Comparison of ENCODE assay signal across 9 cellular contexts in genomic region chr12:116455540-116456306, GRCh38.
DNase-seq lines count a peak whose midpoint lies in the region; ATAC-seq, FAIRE-seq and TF ChIP-seq lines count a peak whose summit lies in the region.
"Had no signal": no experiment of that assay in that cellular context is flagged by ENCODE, and none has a peak within 500 bp of the region (broad histone marks: within the 10 kb centered on the region; RNA-seq: fewer than 3 reads in every experiment).

No MANE protein-coding gene starts in this region.

- peak overlapping the region in 1 of 2 donors; percentile 35 for H3K9ac ChIP-seq in kidney (ENCODE audit: low read length in 2 of 2)

- ATAC-seq in stimulated activated naive B cell treated with anti-CD40 and anti-IgM and Interleukin-4, amounts not matched to agents 10 μg/mL and 1 μg/mL and 100 μg/mL, for 72 hours (replicated peaks), result no peak
- ATAC-seq in HG03439 (IDR thresholded peaks at IDR 0.05; ENCODE audit: unreplicated experiment), result no peak
- no peak for ATAC-seq in GM21515 (IDR thresholded peaks at IDR 0.05; ENCODE audit: unreplicated experiment)

- H3K9me3 ChIP-seq in kidney (ENCODE audit: control insufficient read depth in 1 of 2, low read length in 2 of 2), result no peaks in the 10 kb centered on the region

- H3K27ac ChIP-seq in kidney (ENCODE audit: low read depth in 2 of 2, low read length in 2 of 2), result peak overlapping the region; percentile 67
- H3K27ac ChIP-seq: 22Rv1 had no signal

- H3K27ac Mint-ChIP-seq in stimulated activated naive B cell treated with anti-CD40 and anti-IgM and Interleukin-4, amounts not matched to agents 10 μg/mL and 1 μg/mL and 100 μg/mL, for 72 hours, result peak overlapping the region; percentile 6

- H3K9me3 Mint-ChIP-seq in stimulated activated naive B cell treated with anti-CD40 and anti-IgM and Interleukin-4, amounts not matched to agents 10 μg/mL and 1 μg/mL and 100 μg/mL, for 72 hours, result no peaks in the 10 kb centered on the region

- H3K4me3 ChIP-seq in astrocyte of the spinal cord (ENCODE audit: low read depth, low read length) (no peak overlapping the region), kidney (ENCODE audit: low read length in 2 of 2) (peak overlapping the region in 1 of 2 donors; percentile 15)

- FAIRE-seq in kidney (lab: Jason Lieb, UNC), result peak; percentile 50

- H3K36me3 ChIP-seq in kidney (ENCODE audit: control insufficient read depth in 1 of 2, insufficient read depth in 2 of 2, low read length in 2 of 2), result no peaks in the 10 kb centered on the region

- peaks cover 16 to 19% of the 10 kb centered on the region in 2 donors for H3K27me3 Mint-ChIP-seq in stimulated activated naive B cell treated with anti-CD40 and anti-IgM and Interleukin-4, amounts not matched to agents 10 μg/mL and 1 μg/mL and 100 μg/mL, for 72 hours

- in situ Hi-C loops in astrocyte of the spinal cord (cut with HindIII; ENCODE audit: low sequenced_read_pairs), result no loop called here

- DNase-seq in DMS 273 (lab: John Stamatoyannopoulos, UW; ENCODE audit: unreplicated experiment) (peak; percentile 16), DMS 273 treated with DMSO at 0.1 percent for 48 hours (lab: John Stamatoyannopoulos, UW) (no peak), astrocyte of the spinal cord (ENCODE audit: low read depth, low spot score) (peak; percentile 97), kidney (peak; percentile 84), HUDEP-2 (lab: John Stamatoyannopoulos, UW; ENCODE audit: unreplicated experiment in 76 of 76) (no peak)
- no peak for DNase-seq in stimulated activated naive B cell treated with anti-CD40 and anti-IgM and Interleukin-4, amounts not matched to agents 10 μg/mL and 1 μg/mL and 100 μg/mL, for 72 hours

- intact Hi-C loops in kidney (cut with DNase I), result no loop called here

- peaks cover 10 to 12% of the 10 kb centered on the region in 2 donors for H3K4me1 ChIP-seq in kidney (ENCODE audit: control insufficient read depth in 1 of 2, insufficient read depth in 1 of 2, low read depth in 1 of 2, low read length in 2 of 2)

- peaks cover 31 to 66% of the 10 kb centered on the region in 2 donors for H3K4me1 Mint-ChIP-seq in stimulated activated naive B cell treated with anti-CD40 and anti-IgM and Interleukin-4, amounts not matched to agents 10 μg/mL and 1 μg/mL and 100 μg/mL, for 72 hours

- TF ChIP-seq CTCF in astrocyte of the spinal cord (IDR thresholded peaks at IDR 0.05; ENCODE audit: low read depth, low read length) (no peak), kidney (IDR thresholded peaks at IDR 0.05; ENCODE audit: borderline replicate concordance, extremely low read depth, insufficient read depth) (no peak)

- no peaks in the 10 kb centered on the region for H3K36me3 Mint-ChIP-seq in stimulated activated naive B cell treated with anti-CD40 and anti-IgM and Interleukin-4, amounts not matched to agents 10 μg/mL and 1 μg/mL and 100 μg/mL, for 72 hours

- H3K4me3 Mint-ChIP-seq in stimulated activated naive B cell treated with anti-CD40 and anti-IgM and Interleukin-4, amounts not matched to agents 10 μg/mL and 1 μg/mL and 100 μg/mL, for 72 hours, result no peak overlapping the region

Comparison
In these comparisons a context has a peak if more than half of its experiments do, and no peak if none do; other contexts are left out.
1. DNase-seq: peak in DMS 273 (single experiment), astrocyte of the spinal cord (single experiment) and kidney (single experiment); none in DMS 273 treated with DMSO at 0.1 percent for 48 hours (single experiment), stimulated activated naive B cell treated with anti-CD40 and anti-IgM and Interleukin-4, amounts not matched to agents 10 μg/mL and 1 μg/mL and 100 μg/mL, for 72 hours (single experiment) and HUDEP-2 (0 of 76).